9 cellular contexts compared by ENCODE assay signal in the genomic region with DNA sequence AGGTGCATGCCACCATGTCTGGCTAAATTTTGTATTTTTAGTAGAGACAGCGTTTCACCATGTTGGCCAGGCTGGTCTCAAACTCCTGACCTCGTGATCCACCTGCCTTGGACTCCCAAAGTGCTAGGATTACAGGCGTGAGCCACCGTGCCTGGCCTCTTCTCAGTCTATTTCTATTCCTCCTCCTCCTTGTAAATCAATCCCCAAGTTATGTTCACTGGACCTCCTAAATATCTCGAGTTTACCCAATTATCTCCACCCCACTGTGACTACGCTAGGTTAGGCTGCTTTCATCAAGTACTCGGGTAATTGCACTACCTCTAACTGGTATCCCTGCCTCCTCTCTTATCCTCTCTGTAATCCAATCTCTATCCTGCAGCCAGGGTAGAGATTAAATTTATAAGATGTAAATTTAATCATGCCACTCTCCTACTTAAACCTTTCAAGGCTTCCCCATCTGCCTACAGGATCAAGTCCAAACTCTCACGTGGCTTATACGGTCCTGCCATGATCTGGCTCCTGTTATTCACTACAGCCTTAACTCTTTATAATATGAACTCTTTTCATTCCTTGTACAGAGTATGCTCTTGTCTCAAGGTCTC. TPM values are rescaled to one million over a fixed set of nuclear protein-coding genes. Genes with fewer than 3 reads are reported as not detected.
DNase-seq lines count a peak whose midpoint lies in the region; ATAC-seq and TF ChIP-seq lines count a peak whose summit lies in the region.
"Had no signal": no experiment of that assay in that cellular context is flagged by ENCODE, and none has a peak within 500 bp of the region (broad histone marks: within the 10 kb centered on the region; RNA-seq: fewer than 3 reads in every experiment).

No MANE protein-coding gene starts in this region.

- POLR2A ChIA-PET in activated CD4-positive, alpha-beta memory T cell treated with anti-CD3 and anti-CD28 coated beads, Interleukin-2, amount 10 ng/mL, durations not matched to agents 7 days and 5 days (lab: Charles Lee): interaction anchor here (1.0 to 2.6 kb wide), 7 partner anchors 8 to 59 kb away, joined by 3 to 13 read pairs (median 10); a partner anchor contains a TSS

- WGBS in heart right ventricle, 2 donors: 72 to 73% methylated on average over 9 of the region's 9 CpGs
- WGBS in upper lobe of left lung, 2 donors: 80 to 85% methylated on average over 9 of the region's 9 CpGs

- peak overlapping the region in 4 of 10 donors; percentile 74 to 95 (median 84) for H3K4me3 ChIP-seq in heart right ventricle
- H3K4me3 ChIP-seq in upper lobe of left lung: peak overlapping the region in 1 of 4 donors; percentile 64

- H3K27ac Mint-ChIP-seq in activated CD4-positive, alpha-beta memory T cell treated with anti-CD3 and anti-CD28 coated beads, Interleukin-2, amount 10 ng/mL, durations not matched to agents 7 days and 5 days: peak overlapping the region; percentile 87
- no peak overlapping the region for H3K27ac Mint-ChIP-seq in mesothelial cell of epicardium

- H3K4me3 Mint-ChIP-seq in activated CD4-positive, alpha-beta memory T cell treated with anti-CD3 and anti-CD28 coated beads, Interleukin-2, amount 10 ng/mL, durations not matched to agents 7 days and 5 days: peak overlapping the region; percentile 94
- H3K4me3 Mint-ChIP-seq in mesothelial cell of epicardium: peak overlapping the region; percentile 96

- intact Hi-C loops in heart right ventricle (cut with DNase I) (no loop called here), Right ventricle myocardium inferior (cut with DNase I) (no loop called here)

- CTCF ChIA-PET in activated CD4-positive, alpha-beta memory T cell treated with anti-CD3 and anti-CD28 coated beads, Interleukin-2, amount 10 ng/mL, durations not matched to agents 7 days and 5 days (lab: Charles Lee): no interaction called here

- no peak for TF ChIP-seq POLR2A in upper lobe of left lung (IDR thresholded peaks at IDR 0.05)

- no peak for TF ChIP-seq EP300 in upper lobe of left lung (IDR thresholded peaks at IDR 0.05)

- H3K4me1 Mint-ChIP-seq in activated CD4-positive, alpha-beta memory T cell treated with anti-CD3 and anti-CD28 coated beads, Interleukin-2, amount 10 ng/mL, durations not matched to agents 7 days and 5 days: peaks cover 56% of the 10 kb centered on the region
- peaks cover 27% of the 10 kb centered on the region for H3K4me1 Mint-ChIP-seq in mesothelial cell of epicardium

- no peaks in the 10 kb centered on the region for H3K27me3 Mint-ChIP-seq in activated CD4-positive, alpha-beta memory T cell treated with anti-CD3 and anti-CD28 coated beads, Interleukin-2, amount 10 ng/mL, durations not matched to agents 7 days and 5 days
- no peaks in the 10 kb centered on the region for H3K27me3 Mint-ChIP-seq in mesothelial cell of epicardium (ENCODE audit: low read depth)

- peak overlapping the region in 8 of 10 donors; percentile 84 to 97 (median 92) for H3K27ac ChIP-seq in heart right ventricle
- H3K27ac ChIP-seq in upper lobe of left lung: peak overlapping the region; percentile 84 to 92 (median 90)

- no peaks in the 10 kb centered on the region for H3K27me3 ChIP-seq in heart right ventricle
- no peaks in the 10 kb centered on the region for H3K27me3 ChIP-seq in upper lobe of left lung

- ATAC-seq in heart right ventricle (no peak), Right ventricle myocardium inferior (no peak), upper lobe of left lung (ENCODE audit: low FRiP score in 2 of 2) (no peak), HG03469 (IDR thresholded peaks at IDR 0.05; ENCODE audit: unreplicated experiment) (no peak), HG03196 (IDR thresholded peaks at IDR 0.05; ENCODE audit: unreplicated experiment) (no peak)

- TF ChIP-seq CTCF in heart right ventricle (IDR thresholded peaks at IDR 0.05): no peak
- TF ChIP-seq CTCF in mesothelial cell of epicardium (IDR thresholded peaks at IDR 0.05; ENCODE audit: unreplicated experiment): no peak
- TF ChIP-seq CTCF in upper lobe of left lung (IDR thresholded peaks at IDR 0.05): no peak

- DNase-seq in heart right ventricle (no peak), Right ventricle myocardium inferior (ENCODE audit: missing footprints) (no peak), mesothelial cell of epicardium (ENCODE audit: low spot score in 2 of 2, unreplicated experiment in 2 of 2) (no peak), upper lobe of left lung (no peak), GM03348 (ENCODE audit: low spot score) (no peak)
- no peak for DNase-seq in activated CD4-positive, alpha-beta memory T cell treated with anti-CD3 and anti-CD28 coated beads, Interleukin-2, amount 10 ng/mL, durations not matched to agents 7 days and 5 days

- peaks cover 11 to 57% (median 48%) of the 10 kb centered on the region in 9 donors for H3K4me1 ChIP-seq in heart right ventricle
- H3K4me1 ChIP-seq in upper lobe of left lung: peaks cover 33 to 48% (median 38%) of the 10 kb centered on the region in 4 donors

- H3K9me3 ChIP-seq in heart right ventricle: no peaks in the 10 kb centered on the region
- no peaks in the 10 kb centered on the region for H3K9me3 ChIP-seq in upper lobe of left lung

- H3K9me3 Mint-ChIP-seq in activated CD4-positive, alpha-beta memory T cell treated with anti-CD3 and anti-CD28 coated beads, Interleukin-2, amount 10 ng/mL, durations not matched to agents 7 days and 5 days: no peaks in the 10 kb centered on the region
- H3K9me3 Mint-ChIP-seq in mesothelial cell of epicardium: no peaks in the 10 kb centered on the region

- H3K36me3 Mint-ChIP-seq in activated CD4-positive, alpha-beta memory T cell treated with anti-CD3 and anti-CD28 coated beads, Interleukin-2, amount 10 ng/mL, durations not matched to agents 7 days and 5 days (ENCODE audit: low read depth): peaks cover 41% of the 10 kb centered on the region
- peaks cover 8% of the 10 kb centered on the region for H3K36me3 Mint-ChIP-seq in mesothelial cell of epicardium

- peaks cover 0 to 34% (median 12%) of the 10 kb centered on the region in 9 donors for H3K36me3 ChIP-seq in heart right ventricle
- H3K36me3 ChIP-seq in upper lobe of left lung: peaks cover 3 to 19% (median 10%) of the 10 kb centered on the region in 4 donors

RNA-seq across cellular contexts. Expression of a gene that starts 0.8 kb away (rescaled TPM):
- 10 to 100 TPM; 20.7 to 34.8 (median 28.1) TPM for total RNA-seq in heart right ventricle
- 10 to 100 TPM; 13.5 to 29.2 TPM for polyA plus RNA-seq in heart right ventricle
- 26.7 TPM for total RNA-seq in Right ventricle myocardium inferior
- 10 to 100 TPM; 40.4 to 41.8 TPM for total RNA-seq in activated CD4-positive, alpha-beta memory T cell treated with anti-CD3 and anti-CD28 coated beads, Interleukin-2, amount 10 ng/mL, durations not matched to agents 7 days and 5 days
- 23.4 to 24.4 TPM (median 23.6 TPM) in 3 replicates for total RNA-seq in mesothelial cell of epicardium
- total RNA-seq in upper lobe of left lung: 10 to 100 TPM; 16.8 to 66.4 (median 24.9) TPM

RNA-seq across cellular contexts. Expression of a gene that starts 5.7 kb away (rescaled TPM):
- total RNA-seq in heart right ventricle: 10 to 100 TPM; 19.5 to 32.1 (median 25.1) TPM
- polyA plus RNA-seq in heart right ventricle: 10 to 100 TPM; 37.3 to 37.9 TPM
- total RNA-seq in Right ventricle myocardium inferior: 23.9 TPM
- 100 to 1,000 TPM; 107 to 112 TPM for total RNA-seq in activated CD4-positive, alpha-beta memory T cell treated with anti-CD3 and anti-CD28 coated beads, Interleukin-2, amount 10 ng/mL, durations not matched to agents 7 days and 5 days
- 76.5 to 78.0 TPM (median 77.6 TPM) in 3 replicates for total RNA-seq in mesothelial cell of epicardium
- total RNA-seq in upper lobe of left lung: 100 to 1,000 TPM in 1 of 6 donors, 10 to 100 TPM in 5; 41.3 to 128 (median 78.1) TPM

RNA-seq across cellular contexts. Expression of a gene that starts 10.0 kb away (rescaled TPM):
- total RNA-seq in heart right ventricle: under 1 TPM in 5 of 10 donors, not detected in 5; 0.09 to 0.15 (median 0.12) TPM
- polyA plus RNA-seq in heart right ventricle: under 1 TPM; 0.44 to 0.45 TPM
- 0.11 TPM for total RNA-seq in Right ventricle myocardium inferior
- not detected for total RNA-seq in activated CD4-positive, alpha-beta memory T cell treated with anti-CD3 and anti-CD28 coated beads, Interleukin-2, amount 10 ng/mL, durations not matched to agents 7 days and 5 days
- 0.80 to 0.88 TPM (median 0.82 TPM) in 3 replicates for total RNA-seq in mesothelial cell of epicardium
- 1 to 10 TPM in 5 of 6 donors, under 1 TPM in 1; 0.20 to 4.2 (median 2.1) TPM for total RNA-seq in upper lobe of left lung
- total RNA-seq: Daoy had no signal

RNA-seq across cellular contexts. Expression of a gene that starts 52.8 kb away (rescaled TPM):
- 10 to 100 TPM; 36.0 to 52.9 (median 40.6) TPM for total RNA-seq in heart right ventricle
- polyA plus RNA-seq in heart right ventricle: 100 to 1,000 TPM in 1 of 2 donors, 10 to 100 TPM in 1; 30.4 to 103 TPM
- 43.1 TPM for total RNA-seq in Right ventricle myocardium inferior
- 10 to 100 TPM; 38.5 to 40.5 TPM for total RNA-seq in activated CD4-positive, alpha-beta memory T cell treated with anti-CD3 and anti-CD28 coated beads, Interleukin-2, amount 10 ng/mL, durations not matched to agents 7 days and 5 days
- total RNA-seq in mesothelial cell of epicardium: 41.4 to 46.6 TPM (median 46.0 TPM) in 3 replicates
- total RNA-seq in upper lobe of left lung: 10 to 100 TPM; 21.0 to 45.6 (median 33.4) TPM

RNA-seq across cellular contexts. Expression of a gene that starts 58.8 kb away (rescaled TPM):
- total RNA-seq in heart right ventricle: 10 to 100 TPM in 4 of 10 donors, 1 to 10 TPM in 6; 5.5 to 11.2 (median 8.9) TPM
- polyA plus RNA-seq in heart right ventricle: 1 to 10 TPM; 2.1 to 2.7 TPM
- total RNA-seq in Right ventricle myocardium inferior: 5.9 TPM
- total RNA-seq in activated CD4-positive, alpha-beta memory T cell treated with anti-CD3 and anti-CD28 coated beads, Interleukin-2, amount 10 ng/mL, durations not matched to agents 7 days and 5 days: 10 to 100 TPM; 74.6 to 75.5 TPM
- total RNA-seq in mesothelial cell of epicardium: 16.3 to 21.8 TPM (median 18.9 TPM) in 3 replicates
- total RNA-seq in upper lobe of left lung: 10 to 100 TPM in 5 of 6 donors, 1 to 10 TPM in 1; 9.1 to 27.5 (median 19.8) TPM
